ENCODE assay signal across 8 cellular contexts in genomic region chr3:177358085-177358967, GRCh38.
DNase-seq lines count a peak whose midpoint lies in the region; ATAC-seq lines count a peak whose summit lies in the region.

No MANE protein-coding gene starts in this region.

- H3K9me3 Mint-ChIP-seq in stimulated activated naive CD8-positive, alpha-beta T cell treated with anti-CD3 and anti-CD28 coated beads, Interleukin-15, Interleukin-2, amounts not matched to agents 100 ng/mL and 50 ng/mL, for 24 hours = no peaks in the 10 kb centered on the region

- peak; percentile 57 for ATAC-seq in GM18520 (IDR thresholded peaks at IDR 0.05; ENCODE audit: unreplicated experiment)
- peak; percentile 48 for ATAC-seq in HG03045 (IDR thresholded peaks at IDR 0.05; ENCODE audit: unreplicated experiment)

- peak overlapping the region; percentile 75 for H3K4me3 Mint-ChIP-seq in stimulated activated naive CD8-positive, alpha-beta T cell treated with anti-CD3 and anti-CD28 coated beads, Interleukin-15, Interleukin-2, amounts not matched to agents 100 ng/mL and 50 ng/mL, for 24 hours

- H3K27ac Mint-ChIP-seq in stimulated activated naive CD8-positive, alpha-beta T cell treated with anti-CD3 and anti-CD28 coated beads, Interleukin-15, Interleukin-2, amounts not matched to agents 100 ng/mL and 50 ng/mL, for 24 hours = peak overlapping the region; percentile 98

- peaks cover 76% of the 10 kb centered on the region for H3K4me1 Mint-ChIP-seq in stimulated activated naive CD8-positive, alpha-beta T cell treated with anti-CD3 and anti-CD28 coated beads, Interleukin-15, Interleukin-2, amounts not matched to agents 100 ng/mL and 50 ng/mL, for 24 hours (ENCODE audit: low read depth)

- H3K27me3 Mint-ChIP-seq in stimulated activated naive CD8-positive, alpha-beta T cell treated with anti-CD3 and anti-CD28 coated beads, Interleukin-15, Interleukin-2, amounts not matched to agents 100 ng/mL and 50 ng/mL, for 24 hours = no peaks in the 10 kb centered on the region

- DNase-seq in A172 (ENCODE audit: low spot score) = peak; percentile 90
- DNase-seq in NCI-H82 treated with DMSO at 0.1 percent for 48 hours (lab: John Stamatoyannopoulos, UW; ENCODE audit: unreplicated experiment) = peak; percentile 51
- peak; percentile 31 to 43 for DNase-seq in activated CD8-positive, alpha-beta memory T cell treated with anti-CD3 and anti-CD28 coated beads for 4 hours (ENCODE audit: low read depth in 2 of 2)
- peak; percentile 67 for DNase-seq in epidermal melanocyte (ENCODE audit: insufficient read length, low spot score)
- DNase-seq in mucosa of gallbladder (ENCODE audit: low spot score) = peak; percentile 64

- H3K36me3 Mint-ChIP-seq in stimulated activated naive CD8-positive, alpha-beta T cell treated with anti-CD3 and anti-CD28 coated beads, Interleukin-15, Interleukin-2, amounts not matched to agents 100 ng/mL and 50 ng/mL, for 24 hours (ENCODE audit: low read depth) = no peaks in the 10 kb centered on the region

Comparison
In these comparisons a context has a peak if more than half of its experiments do, and no peak if none do; other contexts are left out.
1. Peak in every context shown above with its lines: DNase-seq and ATAC-seq.
2. DNase-seq: peak in every context shown above with its lines; median percentile 90 in A172; 67 in epidermal melanocyte; 64 in mucosa of gallbladder; 51 in NCI-H82 treated with DMSO at 0.1 percent for 48 hours; 37 in activated CD8-positive, alpha-beta memory T cell treated with anti-CD3 and anti-CD28 coated beads for 4 hours.